ENCODE assay signal across 8 cellular contexts in the genomic region with DNA sequence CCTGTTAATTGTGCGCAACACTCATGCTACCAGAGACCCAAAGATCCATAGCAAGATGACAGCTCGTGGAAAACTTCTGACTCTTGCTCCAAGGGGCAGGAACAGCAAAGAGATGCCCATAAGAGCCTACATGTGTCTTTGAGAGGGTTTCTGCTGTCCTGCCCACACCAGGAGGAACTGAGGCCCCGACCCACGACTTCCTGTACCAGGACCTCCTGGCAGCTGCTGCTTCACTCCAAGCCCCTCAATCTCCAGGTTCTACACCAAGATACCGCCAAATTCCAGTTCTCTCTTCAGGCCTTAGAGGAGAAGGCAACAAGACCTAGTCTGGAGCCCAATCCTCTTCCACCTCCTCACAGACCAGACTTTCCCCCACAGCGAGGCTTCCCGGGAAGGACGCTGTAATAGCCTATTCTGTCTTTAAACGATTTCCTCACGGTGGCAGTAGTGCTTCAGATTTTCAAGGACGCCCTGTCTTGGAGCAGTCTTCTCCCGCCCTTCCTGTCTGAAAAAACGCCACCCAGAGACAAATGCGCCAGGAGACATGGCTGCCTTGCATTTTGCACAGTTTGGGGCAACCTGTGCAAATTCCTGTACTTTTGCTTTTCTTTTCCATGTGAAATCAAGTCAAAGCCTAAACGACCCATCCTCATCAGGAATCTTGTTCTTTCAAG.
DNase-seq lines count a peak whose midpoint lies in the region; ATAC-seq, FAIRE-seq and TF ChIP-seq lines count a peak whose summit lies in the region.

No MANE protein-coding gene starts in this region.

- in situ Hi-C loops in GM12878 (cut with MboI), result no loop called here

- RAD21 ChIA-PET in GM12878 (lab: Charles Lee; ENCODE audit: unreplicated experiment), result interaction anchor here (0.8 to 1.2 kb wide), 3 partner anchors 20 to 51 kb away, joined by 3 to 4 read pairs (median 3); no protein-coding TSS in a partner anchor

- no peaks in the 10 kb centered on the region; a peak in 1 of 4 replicates for H3K27me3 ChIP-seq in GM12878 (replicated peaks in 1 of 2; ENCODE audit: control insufficient read depth in 2 of 2, insufficient read depth in 2 of 2, low read length in 1 of 2)
- peaks cover 0 to 9% of the 10 kb centered on the region in 2 donors for H3K27me3 ChIP-seq in muscle layer of colon (ENCODE audit: control insufficient read depth in 1 of 2, insufficient read depth in 2 of 2, low read length in 2 of 2)
- no peaks in the 10 kb centered on the region for H3K27me3 ChIP-seq in SJCRH30

- intact Hi-C loops in GM12878 (cut with micrococcal nuclease; ENCODE audit: unreplicated experiment), result loop anchor here (1.0 kb wide), 10 partner anchors 10 to 82 kb away; no protein-coding TSS in a partner anchor

- H3K4me2 ChIP-seq in GM12878 (ENCODE audit: control insufficient read depth, insufficient read depth), result peak overlapping the region; percentile 40

- H3K4me3 ChIP-seq in GM12878 (peak overlapping the region; percentile 52), muscle layer of colon (ENCODE audit: low read depth in 1 of 2, low read length in 2 of 2) (peak overlapping the region; percentile 17 to 55), SJCRH30 (no peak overlapping the region)

- H3K79me2 ChIP-seq in GM12878 (ENCODE audit: control insufficient read depth, insufficient read depth, low read length), result no peaks in the 10 kb centered on the region

- H3K9me3 ChIP-seq in GM12878 (replicated peaks; ENCODE audit: control insufficient read depth, insufficient read depth, low read length), result no peaks in the 10 kb centered on the region
- H3K9me3 ChIP-seq in muscle layer of colon (ENCODE audit: low read length), result no peaks in the 10 kb centered on the region
- H3K9me3 ChIP-seq in SJCRH30 (replicated peaks), result no peaks in the 10 kb centered on the region

- no peak for TF ChIP-seq EP300 in GM12878 (IDR thresholded peaks at IDR 0.05; ENCODE audit: borderline replicate concordance in 1 of 2, control insufficient read depth in 1 of 2, low read depth in 2 of 2, low read length in 2 of 2)

- no TSS peak for BruUV-seq in GM12878 (replicated peaks; lab: Mats Ljungman, UMichigan)

- H3K4me1 ChIP-seq in GM12878 (ENCODE audit: control insufficient read depth, insufficient read depth, low read length) (no peaks in the 10 kb centered on the region), muscle layer of colon (ENCODE audit: insufficient read depth, low read length) (no peaks in the 10 kb centered on the region), SJCRH30 (no peaks in the 10 kb centered on the region)

- peak; percentile 27 for TF ChIP-seq POLR2A in GM19099 (IDR thresholded peaks at IDR 0.05; ENCODE audit: extremely low read depth, insufficient read length, low read depth)
- no peak for TF ChIP-seq POLR2A in GM12878 (IDR thresholded peaks at IDR 0.05; ENCODE audit: low read depth, low read length)

- ATAC-seq in GM12878, result peak; percentile 77
- ATAC-seq in HG03139 (IDR thresholded peaks at IDR 0.05; ENCODE audit: unreplicated experiment), result no peak
- ATAC-seq in GM21390 (IDR thresholded peaks at IDR 0.05; ENCODE audit: unreplicated experiment), result no peak

- POLR2A ChIA-PET in GM12878 (lab: Charles Lee), result no interaction called here

- H4K20me1 ChIP-seq in GM12878 (ENCODE audit: control insufficient read depth, insufficient read depth), result no peaks in the 10 kb centered on the region

- SMC1A ChIA-PET in GM12878 (lab: Charles Lee; ENCODE audit: uncharacterized antibody, unreplicated experiment), result interaction anchor here (1.1 to 1.8 kb wide), 3 partner anchors 14 to 47 kb away, joined by 3 to 6 read pairs (median 3); no protein-coding TSS in a partner anchor

- peak; percentile 52 for FAIRE-seq in GM12878 (lab: Jason Lieb, UNC)

- CTCF ChIA-PET in GM12878 (lab: Yijun Ruan, JAX), result interaction anchor here (0.8 kb wide), 1 partner anchor 9 kb away, joined by 5 read pairs; no protein-coding TSS in a partner anchor

- TF ChIP-seq RAD21 in GM12878 (IDR thresholded peaks at IDR 0.05; ENCODE audit: insufficient read depth, low read depth, low read length), result peak; percentile 69

- H2AFZ ChIP-seq in GM12878 (ENCODE audit: control insufficient read depth, low read depth, low read length), result peak overlapping the region; percentile 75

- H3K27ac ChIP-seq in GM12878 (ENCODE audit: control insufficient read depth, insufficient read depth) (peak overlapping the region; percentile 91), muscle layer of colon (ENCODE audit: low read depth, low read length) (no peak overlapping the region), SJCRH30 (no peak overlapping the region)

- peak; percentile 32 to 65 (median 41); a peak in 4 of 6 replicates for TF ChIP-seq CTCF in GM12878 (IDR thresholded peaks at IDR 0.05 in 2 of 3, conservative IDR thresholded peaks at IDR 0.05 in 1 of 3; ENCODE audit: control insufficient read depth in 2 of 3, extremely low read depth in 1 of 3, insufficient read depth in 1 of 3, low read depth in 3 of 3, low read length in 3 of 3)

- H3K36me3 ChIP-seq in GM12878 (ENCODE audit: control insufficient read depth in 2 of 2, insufficient read depth in 2 of 2, low read length in 1 of 2) (peaks cover 0 to 3% of the 10 kb centered on the region in 2 experiments; a peak in 3 of 4 replicates), muscle layer of colon (ENCODE audit: insufficient read depth, low read length) (no peaks in the 10 kb centered on the region), SJCRH30 (peaks cover 6% of the 10 kb centered on the region; the same call in 1 of the 2 replicates)

- peak overlapping the region; percentile 67 for H3K9ac ChIP-seq in GM12878 (ENCODE audit: control insufficient read depth, insufficient read depth, low read length)
- H3K9ac ChIP-seq in muscle layer of colon (ENCODE audit: low read length), result peak overlapping the region; percentile 29

- DNase-seq in AG08395 (ENCODE audit: low spot score), result peak; percentile 58
- peak; percentile 89 for DNase-seq in NCI-H1417 treated with DMSO at 0.1 percent for 48 hours (lab: John Stamatoyannopoulos, UW)
- peak; percentile 90 for DNase-seq in GM12878 (ENCODE audit: low read depth, low spot score)
- no peak for DNase-seq in SJCRH30

- 32% methylated on average over 15 of the region's 15 CpGs for WGBS in GM12878 (ENCODE audit: insufficient coverage, insufficient replicate concordance, low lambda C conversion rate, missing lambda C conversion rate)

TF ChIP-seq in GM12878, 131 proteins besides CTCF, POLR2A, EP300 and RAD21 (continues in another document):
- TF ChIP-seq, protein P1, sequence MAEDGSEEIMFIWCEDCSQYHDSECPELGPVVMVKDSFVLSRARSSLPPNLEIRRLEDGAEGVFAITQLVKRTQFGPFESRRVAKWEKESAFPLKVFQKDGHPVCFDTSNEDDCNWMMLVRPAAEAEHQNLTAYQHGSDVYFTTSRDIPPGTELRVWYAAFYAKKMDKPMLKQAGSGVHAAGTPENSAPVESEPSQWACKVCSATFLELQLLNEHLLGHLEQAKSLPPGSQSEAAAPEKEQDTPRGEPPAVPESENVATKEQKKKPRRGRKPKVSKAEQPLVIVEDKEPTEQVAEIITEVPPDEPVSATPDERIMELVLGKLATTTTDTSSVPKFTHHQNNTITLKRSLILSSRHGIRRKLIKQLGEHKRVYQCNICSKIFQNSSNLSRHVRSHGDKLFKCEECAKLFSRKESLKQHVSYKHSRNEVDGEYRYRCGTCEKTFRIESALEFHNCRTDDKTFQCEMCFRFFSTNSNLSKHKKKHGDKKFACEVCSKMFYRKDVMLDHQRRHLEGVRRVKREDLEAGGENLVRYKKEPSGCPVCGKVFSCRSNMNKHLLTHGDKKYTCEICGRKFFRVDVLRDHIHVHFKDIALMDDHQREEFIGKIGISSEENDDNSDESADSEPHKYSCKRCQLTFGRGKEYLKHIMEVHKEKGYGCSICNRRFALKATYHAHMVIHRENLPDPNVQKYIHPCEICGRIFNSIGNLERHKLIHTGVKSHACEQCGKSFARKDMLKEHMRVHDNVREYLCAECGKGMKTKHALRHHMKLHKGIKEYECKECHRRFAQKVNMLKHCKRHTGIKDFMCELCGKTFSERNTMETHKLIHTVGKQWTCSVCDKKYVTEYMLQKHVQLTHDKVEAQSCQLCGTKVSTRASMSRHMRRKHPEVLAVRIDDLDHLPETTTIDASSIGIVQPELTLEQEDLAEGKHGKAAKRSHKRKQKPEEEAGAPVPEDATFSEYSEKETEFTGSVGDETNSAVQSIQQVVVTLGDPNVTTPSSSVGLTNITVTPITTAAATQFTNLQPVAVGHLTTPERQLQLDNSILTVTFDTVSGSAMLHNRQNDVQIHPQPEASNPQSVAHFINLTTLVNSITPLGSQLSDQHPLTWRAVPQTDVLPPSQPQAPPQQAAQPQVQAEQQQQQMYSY (CRISPR knock-in tag; IDR thresholded peaks at IDR 0.05), result no peak
- no peak for TF ChIP-seq CHD4 (IDR thresholded peaks at IDR 0.05)
- TF ChIP-seq BMI1 (IDR thresholded peaks at IDR 0.05; ENCODE audit: borderline replicate concordance), result no peak
- TF ChIP-seq, protein P2, sequence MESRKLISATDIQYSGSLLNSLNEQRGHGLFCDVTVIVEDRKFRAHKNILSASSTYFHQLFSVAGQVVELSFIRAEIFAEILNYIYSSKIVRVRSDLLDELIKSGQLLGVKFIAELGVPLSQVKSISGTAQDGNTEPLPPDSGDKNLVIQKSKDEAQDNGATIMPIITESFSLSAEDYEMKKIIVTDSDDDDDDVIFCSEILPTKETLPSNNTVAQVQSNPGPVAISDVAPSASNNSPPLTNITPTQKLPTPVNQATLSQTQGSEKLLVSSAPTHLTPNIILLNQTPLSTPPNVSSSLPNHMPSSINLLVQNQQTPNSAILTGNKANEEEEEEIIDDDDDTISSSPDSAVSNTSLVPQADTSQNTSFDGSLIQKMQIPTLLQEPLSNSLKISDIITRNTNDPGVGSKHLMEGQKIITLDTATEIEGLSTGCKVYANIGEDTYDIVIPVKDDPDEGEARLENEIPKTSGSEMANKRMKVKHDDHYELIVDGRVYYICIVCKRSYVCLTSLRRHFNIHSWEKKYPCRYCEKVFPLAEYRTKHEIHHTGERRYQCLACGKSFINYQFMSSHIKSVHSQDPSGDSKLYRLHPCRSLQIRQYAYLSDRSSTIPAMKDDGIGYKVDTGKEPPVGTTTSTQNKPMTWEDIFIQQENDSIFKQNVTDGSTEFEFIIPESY (IDR thresholded peaks at IDR 0.05), result no peak
- TF ChIP-seq CREB1 (IDR thresholded peaks at IDR 0.05; ENCODE audit: low read depth), result no peak
- TF ChIP-seq MTA2 (IDR thresholded peaks at IDR 0.05; ENCODE audit: low read depth), result no peak
- TF ChIP-seq POLR2AphosphoS2 (IDR thresholded peaks at IDR 0.05; ENCODE audit: low read depth, low read length), result no peak

Comparison
In these comparisons a context has a peak if more than half of its experiments do, and no peak if none do; other contexts are left out.
1. DNase-seq: peak in AG08395 (single experiment), NCI-H1417 treated with DMSO at 0.1 percent for 48 hours (single experiment) and GM12878 (single experiment); none in SJCRH30 (0 of 2).